In genomic region chr10:100377830-100378229, GRCh38 we compare ENCODE assay signal across 21 cellular contexts. TPM values are rescaled to one million over a fixed set of nuclear protein-coding genes. Genes with fewer than 3 reads are reported as not detected.
A peak's percentile ranks its signal among the peaks of the same experiment; 100 is the strongest.
DNase-seq lines count a peak whose midpoint lies in the region; ATAC-seq and TF ChIP-seq lines count a peak whose summit lies in the region.
"Had no signal": no experiment of that assay in that cellular context is flagged by ENCODE, and none has a peak within 500 bp of the region (broad histone marks: within the 10 kb centered on the region; RNA-seq: fewer than 3 reads in every experiment).

No MANE protein-coding gene starts in this region.

- H3K9me3 ChIP-seq in colonic mucosa (no peaks in the 10 kb centered on the region), transverse colon (no peaks in the 10 kb centered on the region)
- H3K9me3 ChIP-seq: heart left ventricle, suprapubic skin had no signal

- H3K36me3 ChIP-seq in colonic mucosa (no peaks in the 10 kb centered on the region), transverse colon (peaks cover 0 to 6% (median 0%) of the 10 kb centered on the region in 4 donors)

- no peak for TF ChIP-seq CTCF in colonic mucosa (IDR thresholded peaks at IDR 0.05)
- TF ChIP-seq CTCF in transverse colon (IDR thresholded peaks at IDR 0.05), result no peak
- no peak for TF ChIP-seq CTCF in endothelial cell (IDR thresholded peaks at IDR 0.05; ENCODE audit: unreplicated experiment)

- no peak for DNase-seq in activated naive CD4-positive, alpha-beta T cell (lab: John Stamatoyannopoulos, UW)
- DNase-seq in colonic mucosa (no peak), transverse colon (no peak), endothelial cell (ENCODE audit: low spot score) (no peak)
- DNase-seq in activated T-helper 2 cell treated with anti-CD3 and anti-CD28 coated beads, Interferon-gamma antibody, Interleukin-2, Interleukin-4, amounts not matched to agents 10 μg/mL and 5 μg/mL and 100 μg/mL, durations not matched to agents 14 hours and 24 hours and 36 hours (ENCODE audit: low spot score), result no peak
- DNase-seq: activated gamma-delta T cell treated with Interleukin-2 at 50 U/mL for 16 hours; DMS53; heart left ventricle; NCI-H82; stimulated activated CD4-positive, alpha-beta T cell treated with anti-CD3 and anti-CD28 coated beads, Interleukin-2, amount 100 ng/mL, for 24 hours; T1000 had no signal

- H3K9me3 Mint-ChIP-seq in activated naive CD4-positive, alpha-beta T cell treated with anti-CD3 and anti-CD28 coated beads, Interleukin-2, amount 50 U/mL, for 24 hours, result no peaks in the 10 kb centered on the region
- no peaks in the 10 kb centered on the region for H3K9me3 Mint-ChIP-seq in activated T-helper 2 cell treated with anti-CD3 and anti-CD28 coated beads, Interferon-gamma antibody, Interleukin-2, Interleukin-4, amounts not matched to agents 10 μg/mL and 5 μg/mL and 100 μg/mL, durations not matched to agents 14 hours and 24 hours and 36 hours
- H3K9me3 Mint-ChIP-seq in endothelial cell (ENCODE audit: unreplicated experiment), result no peaks in the 10 kb centered on the region

- H3K27me3 ChIP-seq in colonic mucosa (no peaks in the 10 kb centered on the region), transverse colon (no peaks in the 10 kb centered on the region)
- H3K27me3 ChIP-seq: heart left ventricle, suprapubic skin had no signal

- intact Hi-C loops in colonic mucosa (cut with DNase I) (no loop called here), transverse colon (cut with DNase I; ENCODE audit: low total_unique reads) (no loop called here)
- intact Hi-C loops in activated T-helper 2 cell treated with anti-CD3 and anti-CD28 coated beads, Interferon-gamma antibody, Interleukin-2, Interleukin-4, amounts not matched to agents 10 μg/mL and 5 μg/mL and 100 μg/mL, durations not matched to agents 14 hours and 24 hours and 36 hours (cut with micrococcal nuclease), result no loop called here

- H3K36me3 Mint-ChIP-seq in activated naive CD4-positive, alpha-beta T cell treated with anti-CD3 and anti-CD28 coated beads, Interleukin-2, amount 50 U/mL, for 24 hours, result peaks cover 7% of the 10 kb centered on the region
- H3K36me3 Mint-ChIP-seq in activated T-helper 2 cell treated with anti-CD3 and anti-CD28 coated beads, Interferon-gamma antibody, Interleukin-2, Interleukin-4, amounts not matched to agents 10 μg/mL and 5 μg/mL and 100 μg/mL, durations not matched to agents 14 hours and 24 hours and 36 hours (ENCODE audit: low read depth), result peaks cover 24% of the 10 kb centered on the region
- H3K36me3 Mint-ChIP-seq in endothelial cell (ENCODE audit: low read depth, unreplicated experiment), result peaks cover 14% of the 10 kb centered on the region

- TF ChIP-seq POLR2A in transverse colon (IDR thresholded peaks at IDR 0.05), result no peak

- H3K4me1 Mint-ChIP-seq in activated naive CD4-positive, alpha-beta T cell treated with anti-CD3 and anti-CD28 coated beads, Interleukin-2, amount 50 U/mL, for 24 hours, result peaks cover 4% of the 10 kb centered on the region
- peaks cover 21% of the 10 kb centered on the region for H3K4me1 Mint-ChIP-seq in activated T-helper 2 cell treated with anti-CD3 and anti-CD28 coated beads, Interferon-gamma antibody, Interleukin-2, Interleukin-4, amounts not matched to agents 10 μg/mL and 5 μg/mL and 100 μg/mL, durations not matched to agents 14 hours and 24 hours and 36 hours (ENCODE audit: low read depth)
- peaks cover 10% of the 10 kb centered on the region for H3K4me1 Mint-ChIP-seq in endothelial cell (ENCODE audit: unreplicated experiment)

- no peak for TF ChIP-seq EP300 in transverse colon (IDR thresholded peaks at IDR 0.05; ENCODE audit: low read depth)

- H3K27ac ChIP-seq in colonic mucosa (peak overlapping the region; percentile 35), transverse colon (peak overlapping the region; percentile 10 to 99 (median 88))
- H3K27ac ChIP-seq: heart left ventricle, suprapubic skin had no signal

- ATAC-seq in HG02885 (IDR thresholded peaks at IDR 0.05; ENCODE audit: poor library complexity, unreplicated experiment) (peak; percentile 28), HG02623 (IDR thresholded peaks at IDR 0.05; ENCODE audit: unreplicated experiment) (no peak)
- ATAC-seq: activated CD4-positive, CD25-positive, alpha-beta regulatory T cell treated with anti-CD3 and anti-CD28 coated beads, Interleukin-2, amount 50 U/mL, for 24 hours; heart left ventricle had no signal

- H3K27me3 Mint-ChIP-seq in activated naive CD4-positive, alpha-beta T cell treated with anti-CD3 and anti-CD28 coated beads, Interleukin-2, amount 50 U/mL, for 24 hours, result no peaks in the 10 kb centered on the region
- no peaks in the 10 kb centered on the region for H3K27me3 Mint-ChIP-seq in activated T-helper 2 cell treated with anti-CD3 and anti-CD28 coated beads, Interferon-gamma antibody, Interleukin-2, Interleukin-4, amounts not matched to agents 10 μg/mL and 5 μg/mL and 100 μg/mL, durations not matched to agents 14 hours and 24 hours and 36 hours (ENCODE audit: low read depth)
- H3K27me3 Mint-ChIP-seq in endothelial cell (ENCODE audit: unreplicated experiment), result peaks cover 2% of the 10 kb centered on the region

- no peak overlapping the region for H3K4me3 Mint-ChIP-seq in activated naive CD4-positive, alpha-beta T cell treated with anti-CD3 and anti-CD28 coated beads, Interleukin-2, amount 50 U/mL, for 24 hours
- H3K4me3 Mint-ChIP-seq in activated T-helper 2 cell treated with anti-CD3 and anti-CD28 coated beads, Interferon-gamma antibody, Interleukin-2, Interleukin-4, amounts not matched to agents 10 μg/mL and 5 μg/mL and 100 μg/mL, durations not matched to agents 14 hours and 24 hours and 36 hours (ENCODE audit: low read depth), result no peak overlapping the region
- no peak overlapping the region for H3K4me3 Mint-ChIP-seq in endothelial cell (ENCODE audit: unreplicated experiment)

- 68% methylated on average over 5 of the region's 5 CpGs; no CpG with 5 or more reads in 1 of the 2 donors for WGBS in transverse colon (ENCODE audit: low coverage in 1 of 2), 2 donors

- H3K4me1 ChIP-seq in colonic mucosa (no peaks in the 10 kb centered on the region), transverse colon (peaks cover 2 to 49% (median 31%) of the 10 kb centered on the region in 4 donors)

- in situ Hi-C loops in transverse colon (cut with MboI; ENCODE audit: low pct_ligation_motif_present in 1 of 4, low pct_unique_long_range_greater_than_20kb in 1 of 4, low sequenced_read_pairs in 3 of 4), result no loop called here

- H3K4me3 ChIP-seq in colonic mucosa (no peak overlapping the region), transverse colon (no peak overlapping the region)
- H3K4me3 ChIP-seq: heart left ventricle, suprapubic skin had no signal

- H3K27ac Mint-ChIP-seq in activated naive CD4-positive, alpha-beta T cell treated with anti-CD3 and anti-CD28 coated beads, Interleukin-2, amount 50 U/mL, for 24 hours, result peak overlapping the region; percentile 47
- no peak overlapping the region for H3K27ac Mint-ChIP-seq in activated T-helper 2 cell treated with anti-CD3 and anti-CD28 coated beads, Interferon-gamma antibody, Interleukin-2, Interleukin-4, amounts not matched to agents 10 μg/mL and 5 μg/mL and 100 μg/mL, durations not matched to agents 14 hours and 24 hours and 36 hours
- H3K27ac Mint-ChIP-seq in endothelial cell (ENCODE audit: unreplicated experiment), result no peak overlapping the region

- no peak overlapping the region for H3K9ac ChIP-seq in colonic mucosa (ENCODE audit: low read depth in 2 of 2, low read length in 2 of 2)

RNA-seq across cellular contexts. Expression of gene SCD, which starts 30.8 kb away (rescaled TPM):
- total RNA-seq in colonic mucosa (100 to 1,000 TPM; 159 to 513 TPM), transverse colon (10 to 100 TPM in 3 of 4 donors, 1 to 10 TPM in 1; 9.2 to 62.1 (median 21.8) TPM), endothelial cell (ENCODE audit: unreplicated experiment) (627 TPM)
- 273 and 278 TPM in 2 replicates for total RNA-seq in activated T-helper 2 cell treated with anti-CD3 and anti-CD28 coated beads, Interferon-gamma antibody, Interleukin-2, Interleukin-4, amounts not matched to agents 10 μg/mL and 5 μg/mL and 100 μg/mL, durations not matched to agents 14 hours and 24 hours and 36 hours

RNA-seq across cellular contexts. Expression of gene PKD2L1, which starts 47.8 kb away (rescaled TPM):
- under 1 TPM; 0.50 to 0.52 TPM for total RNA-seq in colonic mucosa
- total RNA-seq in transverse colon, result 1 to 10 TPM in 1 of 4 donors, under 1 TPM in 1, not detected in 2; 0.14 to 1.9 TPM
- not detected in 2 replicates for total RNA-seq in activated T-helper 2 cell treated with anti-CD3 and anti-CD28 coated beads, Interferon-gamma antibody, Interleukin-2, Interleukin-4, amounts not matched to agents 10 μg/mL and 5 μg/mL and 100 μg/mL, durations not matched to agents 14 hours and 24 hours and 36 hours
- 0.44 TPM for total RNA-seq in endothelial cell (ENCODE audit: unreplicated experiment)
- total RNA-seq: A673, astrocyte, chondrocyte, heart left ventricle, HT-29, LHCN-M2, suprapubic skin had no signal
